8 cellular contexts compared by ENCODE assay signal in the genomic region with DNA sequence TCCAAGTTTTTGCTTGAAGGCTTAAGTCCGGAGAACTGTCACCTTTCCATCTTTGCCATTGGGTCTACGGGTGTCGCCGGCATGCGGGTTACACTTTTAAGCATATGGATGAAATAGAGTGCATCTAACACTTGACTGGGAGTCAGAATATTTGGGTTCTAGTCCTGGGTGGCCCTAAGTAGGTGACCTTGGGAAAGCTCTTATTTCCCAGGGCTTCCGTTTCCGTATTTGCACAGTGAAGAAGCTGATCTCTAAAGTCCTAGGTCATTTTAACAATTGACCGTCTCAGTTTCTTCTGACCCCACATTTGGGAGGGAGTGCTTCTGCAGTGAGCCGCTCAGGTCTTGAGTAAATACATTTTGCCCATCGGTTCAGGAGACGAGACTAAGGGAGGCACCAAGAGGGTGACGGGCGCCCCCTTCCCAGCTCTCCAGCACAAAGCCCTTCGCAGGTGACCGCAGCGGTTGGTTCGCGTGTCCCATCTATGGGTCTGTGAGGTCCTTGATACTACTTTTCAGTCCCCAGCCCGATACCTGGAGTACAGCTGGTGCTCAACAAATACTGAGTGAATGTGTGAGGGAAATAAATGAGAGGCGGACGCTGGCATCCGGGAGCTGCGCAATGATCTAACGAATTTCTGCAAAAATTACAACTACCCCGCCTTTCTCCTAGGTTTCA. TPM values are rescaled to one million over a fixed set of nuclear protein-coding genes. Genes with fewer than 3 reads are reported as not detected.
DNase-seq lines count a peak whose midpoint lies in the region; ATAC-seq and TF ChIP-seq lines count a peak whose summit lies in the region.

No MANE protein-coding gene starts in this region.

- H3K4me3 ChIP-seq in SK-N-MC (peak overlapping the region; percentile 88), ascending aorta (peak overlapping the region; percentile 88 to 99), retinal pigment epithelial cell (ENCODE audit: low read length) (peak overlapping the region; percentile 93)

- no peak overlapping the region for H3K27ac ChIP-seq in SK-N-MC
- H3K27ac ChIP-seq in ascending aorta, result peak overlapping the region; percentile 95 to 96

- H3K36me3 ChIP-seq in SK-N-MC (ENCODE audit: insufficient read depth, low read length), result no peaks in the 10 kb centered on the region
- no peaks in the 10 kb centered on the region for H3K36me3 ChIP-seq in ascending aorta

- peak overlapping the region; percentile 95 for H3K9ac ChIP-seq in SK-N-MC (ENCODE audit: insufficient read length)

- H3K9me3 ChIP-seq in SK-N-MC (ENCODE audit: low read depth, low read length) (no peaks in the 10 kb centered on the region), ascending aorta (no peaks in the 10 kb centered on the region)

- intact Hi-C loops in ascending aorta (cut with DNase I), result loop anchor here (1.0 to 5.0 kb wide), 2 partner anchors 34 to 96 kb away; partner anchors contain the start of genes ANKS1A, SNRPC and TAF11

- ATAC-seq in GM19467 (IDR thresholded peaks at IDR 0.05; ENCODE audit: unreplicated experiment), result peak; percentile 18

- TF ChIP-seq CTCF in ascending aorta (IDR thresholded peaks at IDR 0.05) (peak in 1 of 3 experiments; percentile 15), retinal pigment epithelial cell (conservative IDR thresholded peaks at IDR 0.05; ENCODE audit: low read depth, low read length) (peak; percentile 40)

- peak; percentile 76 for DNase-seq in DMS 273 (lab: John Stamatoyannopoulos, UW; ENCODE audit: unreplicated experiment)
- peak; percentile 59 for DNase-seq in HT-29 (ENCODE audit: low spot score)
- DNase-seq in SK-N-MC (ENCODE audit: low read depth, low spot score), result no peak
- peak in 1 of 2 donors; percentile 71 for DNase-seq in ascending aorta (ENCODE audit: low spot score in 2 of 2)
- peak; percentile 43 to 61 for DNase-seq in hippocampal formation (lab: John Stamatoyannopoulos, UW)
- no peak for DNase-seq in retinal pigment epithelial cell (ENCODE audit: low read depth)
- no peak for DNase-seq in H4 (ENCODE audit: low spot score)

- peaks cover 0 to 8% of the 10 kb centered on the region in 2 donors for H3K4me1 ChIP-seq in ascending aorta

- no peaks in the 10 kb centered on the region for H3K27me3 ChIP-seq in ascending aorta

RNA-seq across cellular contexts. Expression of gene BLTP3A, which starts 0.6 kb away (rescaled TPM):
- 9.3 and 9.4 TPM in 2 replicates for total RNA-seq in HT-29 (2014; rRNA removed; shearing (Covaris generic))
- total RNA-seq in ascending aorta, result 12.7 TPM
- 4.4 and 6.2 TPM in 2 replicates for total RNA-seq in H4 (2014; rRNA removed; shearing (Covaris generic))

RNA-seq across cellular contexts. Expression of gene SNRPC, which starts 34.0 kb away (rescaled TPM):
- 187 and 197 TPM in 2 replicates for total RNA-seq in HT-29 (2014; rRNA removed; shearing (Covaris generic))
- total RNA-seq in ascending aorta, result 113 TPM
- 134 and 194 TPM in 2 replicates for total RNA-seq in H4 (2014; rRNA removed; shearing (Covaris generic))

Comparison
In these comparisons a context has a peak if more than half of its experiments do, and no peak if none do; other contexts are left out.
1. DNase-seq: peak in DMS 273 (single experiment), HT-29 (single experiment) and hippocampal formation (2 of 2); none in SK-N-MC (single experiment), retinal pigment epithelial cell (single experiment) and H4 (single experiment).
2. Peak in every context shown above with its lines, with median percentiles within 50 percentile points of each other: H3K4me3 ChIP-seq.